Comparison of ENCODE assay signal across 8 cellular contexts in the genomic region with DNA sequence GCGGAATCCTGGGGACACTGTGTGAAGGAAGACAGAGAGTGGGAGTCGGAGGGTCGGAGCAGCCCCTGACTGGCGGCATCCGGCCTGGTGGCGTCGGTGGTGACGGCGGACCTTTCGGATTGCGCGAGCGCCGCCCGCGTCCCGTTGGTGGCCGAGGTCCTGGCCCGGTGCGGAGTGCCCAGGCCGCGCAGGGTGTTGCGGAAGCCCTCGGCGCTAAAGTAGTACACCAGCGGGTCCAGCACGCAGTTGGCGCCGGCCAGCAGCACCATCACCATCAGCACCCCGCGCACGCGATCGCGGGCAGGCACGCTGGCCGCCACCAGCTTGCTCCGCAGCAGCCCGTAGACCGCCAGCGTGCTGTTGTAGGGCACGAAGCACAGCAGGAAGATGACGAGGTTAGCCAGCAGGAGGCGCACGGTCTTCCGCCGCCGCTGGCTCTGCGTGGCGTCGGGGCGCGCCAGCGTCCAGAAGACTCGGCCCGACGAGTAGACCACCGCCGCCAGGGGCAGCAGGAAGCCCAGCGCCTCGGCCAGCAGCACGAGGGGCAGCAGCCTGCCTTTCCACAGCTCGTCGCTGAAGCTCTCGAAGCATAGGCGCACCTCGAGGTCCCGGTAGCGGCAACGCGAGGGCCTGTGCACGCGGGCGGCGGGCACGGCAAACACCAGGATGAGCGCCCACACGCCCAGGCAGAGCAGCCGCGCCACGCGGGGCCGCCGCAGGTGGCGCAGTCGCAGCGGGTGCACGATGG. TPM values are rescaled to one million over a fixed set of nuclear protein-coding genes. Genes with fewer than 3 reads are reported as not detected.
DNase-seq lines count a peak whose midpoint lies in the region; ATAC-seq, FAIRE-seq and TF ChIP-seq lines count a peak whose summit lies in the region.

No MANE protein-coding gene starts in this region.

- H3K4me3 Mint-ChIP-seq in stimulated activated naive CD8-positive, alpha-beta T cell treated with anti-CD3 and anti-CD28 coated beads, Interleukin-15, Interleukin-2, amounts not matched to agents 100 ng/mL and 50 ng/mL, for 24 hours = peak overlapping the region; percentile 71

- TF ChIP-seq POLR2A in Peyer's patch (IDR thresholded peaks at IDR 0.05) = no peak
- no peak for TF ChIP-seq POLR2A in body of pancreas (IDR thresholded peaks at IDR 0.05)

- no peaks in the 10 kb centered on the region for H3K4me1 ChIP-seq in Peyer's patch
- H3K4me1 ChIP-seq in body of pancreas = peaks cover 7% of the 10 kb centered on the region

- intact Hi-C loops in body of pancreas (cut with DNase I) = no loop called here

- no peak for FAIRE-seq in D721Med (lab: Jason Lieb, UNC)

- peaks cover 0 to 21% (median 0%) of the 10 kb centered on the region in 3 donors for H3K36me3 ChIP-seq in Peyer's patch
- H3K36me3 ChIP-seq in body of pancreas (replicated peaks in 1 of 2; ENCODE audit: insufficient read depth in 1 of 2, low read depth in 2 of 2) = no peaks in the 10 kb centered on the region
- H3K36me3 ChIP-seq in kidney epithelial cell (ENCODE audit: control insufficient read depth, insufficient read depth, low read length) = no peaks in the 10 kb centered on the region

- H3K27ac ChIP-seq in Peyer's patch (no peak overlapping the region), body of pancreas (no peak overlapping the region)

- H3K9me3 Mint-ChIP-seq in stimulated activated naive CD8-positive, alpha-beta T cell treated with anti-CD3 and anti-CD28 coated beads, Interleukin-15, Interleukin-2, amounts not matched to agents 100 ng/mL and 50 ng/mL, for 24 hours = no peaks in the 10 kb centered on the region

- peaks cover 16% of the 10 kb centered on the region for H3K4me1 Mint-ChIP-seq in stimulated activated naive CD8-positive, alpha-beta T cell treated with anti-CD3 and anti-CD28 coated beads, Interleukin-15, Interleukin-2, amounts not matched to agents 100 ng/mL and 50 ng/mL, for 24 hours (ENCODE audit: low read depth)

- H3K27ac Mint-ChIP-seq in stimulated activated naive CD8-positive, alpha-beta T cell treated with anti-CD3 and anti-CD28 coated beads, Interleukin-15, Interleukin-2, amounts not matched to agents 100 ng/mL and 50 ng/mL, for 24 hours = no peak overlapping the region

- H3K27me3 ChIP-seq in Peyer's patch (no peaks in the 10 kb centered on the region), body of pancreas (no peaks in the 10 kb centered on the region), kidney epithelial cell (ENCODE audit: control insufficient read depth, insufficient read depth, low read length) (peaks cover 13% of the 10 kb centered on the region)

- TF ChIP-seq CTCF in Peyer's patch (IDR thresholded peaks at IDR 0.05) (peak in 4 of 6 experiments; percentile 13 to 32 (median 26)), body of pancreas (IDR thresholded peaks at IDR 0.05) (peak; percentile 7 to 54 (median 43)), kidney epithelial cell (IDR thresholded peaks at IDR 0.05; ENCODE audit: insufficient read depth, low read length, poor library complexity, severe bottlenecking) (peak; percentile 69), D721Med (IDR thresholded peaks at IDR 0.05; ENCODE audit: insufficient read depth, missing control alignments) (no peak)

- H3K27me3 Mint-ChIP-seq in stimulated activated naive CD8-positive, alpha-beta T cell treated with anti-CD3 and anti-CD28 coated beads, Interleukin-15, Interleukin-2, amounts not matched to agents 100 ng/mL and 50 ng/mL, for 24 hours = no peaks in the 10 kb centered on the region

- DNase-seq in Peyer's patch (no peak), body of pancreas (peak; percentile 34 to 50 (median 40)), kidney epithelial cell (ENCODE audit: low read depth) (no peak), NCI-H69 (lab: John Stamatoyannopoulos, UW) (no peak), T1000 (lab: John Stamatoyannopoulos, UW) (no peak), D721Med (ENCODE audit: insufficient read length, low spot score) (no peak)

- H3K36me3 Mint-ChIP-seq in stimulated activated naive CD8-positive, alpha-beta T cell treated with anti-CD3 and anti-CD28 coated beads, Interleukin-15, Interleukin-2, amounts not matched to agents 100 ng/mL and 50 ng/mL, for 24 hours (ENCODE audit: low read depth) = peaks cover 14% of the 10 kb centered on the region

- ATAC-seq in body of pancreas (peak; percentile 57), GM21447 (IDR thresholded peaks at IDR 0.05; ENCODE audit: unreplicated experiment) (no peak)

- WGBS in body of pancreas, 2 donors = 22 to 36% methylated on average over 18 to 78 of the region's 88 CpGs

- H3K4me3 ChIP-seq in Peyer's patch (no peak overlapping the region), body of pancreas (no peak overlapping the region), kidney epithelial cell (ENCODE audit: low read depth, low read length) (peak overlapping the region; percentile 4)

- H3K9me3 ChIP-seq in Peyer's patch (no peaks in the 10 kb centered on the region), body of pancreas (no peaks in the 10 kb centered on the region)

RNA-seq across cellular contexts. Expression of gene CHD4, which starts 13.1 kb away (rescaled TPM):
- total RNA-seq in Peyer's patch (100 to 1,000 TPM; 129 to 209 (median 167) TPM), body of pancreas (100 to 1,000 TPM; 114 to 122 TPM), kidney epithelial cell (276 and 287 TPM in 2 replicates)

RNA-seq across cellular contexts. Expression of gene LPAR5, which starts 15.4 kb away (rescaled TPM):
- total RNA-seq in Peyer's patch = 10 to 100 TPM; 18.7 to 36.2 (median 25.3) TPM
- total RNA-seq in body of pancreas = 1 to 10 TPM in 1 of 2 donors, under 1 TPM in 1; 0.66 to 3.6 TPM
- total RNA-seq in kidney epithelial cell = 3.8 and 5.2 TPM in 2 replicates

RNA-seq across cellular contexts. Expression of gene ACRBP, which starts 26.9 kb away (rescaled TPM):
- 10 to 100 TPM in 2 of 4 donors, 1 to 10 TPM in 2; 5.1 to 12.1 (median 10.3) TPM for total RNA-seq in Peyer's patch
- total RNA-seq in body of pancreas = 1 to 10 TPM in 1 of 2 donors, under 1 TPM in 1; 0.78 to 5.9 TPM
- total RNA-seq in kidney epithelial cell = 0.75 and 0.89 TPM in 2 replicates

RNA-seq across cellular contexts. Expression of gene ING4, which starts 42.6 kb away (rescaled TPM):
- total RNA-seq in Peyer's patch (100 to 1,000 TPM in 1 of 4 donors, 10 to 100 TPM in 3; 32.6 to 109 (median 45.4) TPM), body of pancreas (10 to 100 TPM; 23.3 to 39.9 TPM), kidney epithelial cell (31.8 and 34.1 TPM in 2 replicates)

RNA-seq across cellular contexts. Expression of gene NOP2, which starts 52.2 kb away (rescaled TPM):
- total RNA-seq in Peyer's patch = 100 to 1,000 TPM in 1 of 4 donors, 10 to 100 TPM in 3; 21.4 to 135 (median 43.6) TPM
- total RNA-seq in body of pancreas = 10 to 100 TPM; 10.9 to 83.1 TPM
- 52.4 and 62.2 TPM in 2 replicates for total RNA-seq in kidney epithelial cell

Comparison
In these comparisons a context has a peak if more than half of its experiments do, and no peak if none do; other contexts are left out.
1. DNase-seq: peak in body of pancreas (4 of 4); none in Peyer's patch (0 of 3), kidney epithelial cell (single experiment), NCI-H69 (single experiment), T1000 (single experiment) and D721Med (single experiment).